1 cellular context compared by ENCODE assay signal in the genomic region with DNA sequence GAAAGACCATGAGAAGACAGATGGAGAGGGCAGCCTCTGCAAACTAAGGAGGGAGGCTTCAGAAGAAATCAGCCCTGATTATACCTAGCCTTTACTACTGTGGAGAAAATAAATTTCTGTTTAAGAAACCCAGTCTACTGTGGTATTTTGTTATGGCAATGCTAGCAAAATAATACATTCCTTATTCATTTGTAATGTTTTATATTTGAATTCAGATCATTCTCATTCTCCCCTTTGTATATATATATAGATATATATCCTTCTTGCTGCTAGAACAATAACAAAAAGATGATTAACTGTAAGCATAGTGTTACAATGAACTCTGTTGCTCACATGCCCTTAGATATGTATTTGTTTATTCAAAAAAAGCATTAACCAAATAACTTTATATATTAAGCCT.
TF ChIP-seq lines count a peak whose summit lies in the region.

No MANE protein-coding gene starts in this region.

TF ChIP-seq in IMR-90, 13 proteins besides CTCF, POLR2A, EP300 and RAD21:
- TF ChIP-seq, protein P1, sequence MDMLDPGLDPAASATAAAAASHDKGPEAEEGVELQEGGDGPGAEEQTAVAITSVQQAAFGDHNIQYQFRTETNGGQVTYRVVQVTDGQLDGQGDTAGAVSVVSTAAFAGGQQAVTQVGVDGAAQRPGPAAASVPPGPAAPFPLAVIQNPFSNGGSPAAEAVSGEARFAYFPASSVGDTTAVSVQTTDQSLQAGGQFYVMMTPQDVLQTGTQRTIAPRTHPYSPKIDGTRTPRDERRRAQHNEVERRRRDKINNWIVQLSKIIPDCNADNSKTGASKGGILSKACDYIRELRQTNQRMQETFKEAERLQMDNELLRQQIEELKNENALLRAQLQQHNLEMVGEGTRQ (IDR thresholded peaks at IDR 0.05; ENCODE audit: low read depth, low read length), result no peak
